Comparison of ENCODE assay signal across 10 cellular contexts in genomic region chr12:67747869-67748760, GRCh38.
A peak's percentile ranks its signal among the peaks of the same experiment; 100 is the strongest.
DNase-seq lines count a peak whose midpoint lies in the region; ATAC-seq and TF ChIP-seq lines count a peak whose summit lies in the region.
"Had no signal": no experiment of that assay in that cellular context is flagged by ENCODE, and none has a peak within 500 bp of the region (broad histone marks: within the 10 kb centered on the region; RNA-seq: fewer than 3 reads in every experiment).

No MANE protein-coding gene starts in this region.

- TF ChIP-seq CTCF in RWPE2 (IDR thresholded peaks at IDR 0.05; ENCODE audit: poor library complexity, severe bottlenecking) (no peak), fibroblast of pulmonary artery (IDR thresholded peaks at IDR 0.05; ENCODE audit: low read length, missing control alignments) (no peak), psoas muscle (IDR thresholded peaks at IDR 0.05) (no peak), esophagus squamous epithelium (IDR thresholded peaks at IDR 0.05) (no peak)

- 36 to 52% (median 44%) methylated on average over 2 of the region's 2 CpGs for WGBS in psoas muscle, 3 donors
- 75 to 78% methylated on average over 2 of the region's 2 CpGs for WGBS in esophagus squamous epithelium, 2 donors

- intact Hi-C loops in psoas muscle (cut with DNase I): no loop called here
- intact Hi-C loops in esophagus squamous epithelium (cut with DNase I): no loop called here

- in situ Hi-C loops in G401 (cut with HindIII; ENCODE audit: low sequenced_read_pairs): no loop called here

- peaks cover 12% of the 10 kb centered on the region for H3K4me1 ChIP-seq in RWPE2 (ENCODE audit: insufficient read depth, poor library complexity, severe bottlenecking)
- peaks cover 31% of the 10 kb centered on the region for H3K4me1 ChIP-seq in psoas muscle
- H3K4me1 ChIP-seq in esophagus squamous epithelium: no peaks in the 10 kb centered on the region

- peak overlapping the region; percentile 56 for H3K27ac ChIP-seq in RWPE2 (ENCODE audit: poor library complexity, severe bottlenecking)
- peak overlapping the region; percentile 76 for H3K27ac ChIP-seq in psoas muscle
- no peak overlapping the region for H3K27ac ChIP-seq in esophagus squamous epithelium

- ATAC-seq in RWPE2 (ENCODE audit: low read depth) (peak; percentile 64), psoas muscle (peak; percentile 79 to 91 (median 86))
- ATAC-seq in stimulated activated naive CD8-positive, alpha-beta T cell treated with anti-CD3 and anti-CD28 coated beads, Interleukin-15, Interleukin-2, amounts not matched to agents 100 U/mL and 50 U/mL, for 24 hours: no peak

- no peak overlapping the region for H3K4me3 ChIP-seq in RWPE2 (ENCODE audit: severe bottlenecking)
- H3K4me3 ChIP-seq in fibroblast of pulmonary artery (replicated peaks; ENCODE audit: low read depth, low read length): no peak overlapping the region
- H3K4me3 ChIP-seq in psoas muscle: no peak overlapping the region
- H3K4me3 ChIP-seq in esophagus squamous epithelium: no peak overlapping the region

- TF ChIP-seq POLR2A in esophagus squamous epithelium (IDR thresholded peaks at IDR 0.05): no peak

- no peaks in the 10 kb centered on the region for H3K9me3 ChIP-seq in RWPE2 (ENCODE audit: severe bottlenecking)
- H3K9me3 ChIP-seq in psoas muscle: no peaks in the 10 kb centered on the region
- no peaks in the 10 kb centered on the region for H3K9me3 ChIP-seq in esophagus squamous epithelium

- no peaks in the 10 kb centered on the region for H3K36me3 ChIP-seq in RWPE2 (ENCODE audit: low read depth)
- H3K36me3 ChIP-seq in psoas muscle (ENCODE audit: insufficient read depth in 1 of 2, low read depth in 1 of 2): no peaks in the 10 kb centered on the region
- no peaks in the 10 kb centered on the region for H3K36me3 ChIP-seq in esophagus squamous epithelium

- H3K27me3 ChIP-seq in RWPE2 (ENCODE audit: insufficient read depth, poor library complexity, severe bottlenecking) (no peaks in the 10 kb centered on the region), psoas muscle (ENCODE audit: insufficient read depth in 3 of 3, low read length in 2 of 3) (no peaks in the 10 kb centered on the region), esophagus squamous epithelium (no peaks in the 10 kb centered on the region)

- DNase-seq in GM03348 (ENCODE audit: low spot score) (peak; percentile 46), RWPE2 (ENCODE audit: low spot score) (no peak), fibroblast of pulmonary artery (ENCODE audit: low read depth) (peak; percentile 51), psoas muscle (peak; percentile 55 to 80), esophagus squamous epithelium (lab: John Stamatoyannopoulos, UW) (no peak), 8988T (no peak), G401 (ENCODE audit: low spot score) (no peak)
- no peak for DNase-seq in stimulated activated naive CD8-positive, alpha-beta T cell treated with anti-CD3 and anti-CD28 coated beads, Interleukin-15, Interleukin-2, amounts not matched to agents 100 U/mL and 50 U/mL, for 24 hours
- DNase-seq: activated CD4-positive, alpha-beta memory T cell treated with anti-CD3 and anti-CD28 coated beads, Interleukin-2, amount 10 ng/mL, durations not matched to agents 7 days and 5 days; stimulated activated CD4-positive, alpha-beta T cell treated with anti-CD3 and anti-CD28 coated beads, Interleukin-15, amount 100 ng/mL, for 24 hours had no signal

Comparison
In these comparisons a context has a peak if more than half of its experiments do, and no peak if none do; other contexts are left out.
1. DNase-seq: peak in GM03348 (single experiment), fibroblast of pulmonary artery (single experiment) and psoas muscle (2 of 2); none in RWPE2 (single experiment), esophagus squamous epithelium (single experiment), stimulated activated naive CD8-positive, alpha-beta T cell treated with anti-CD3 and anti-CD28 coated beads, Interleukin-15, Interleukin-2, amounts not matched to agents 100 U/mL and 50 U/mL, for 24 hours (single experiment), 8988T (single experiment) and G401 (single experiment).
2. H3K27ac ChIP-seq: peak in RWPE2 (single experiment) and psoas muscle (single experiment); none in esophagus squamous epithelium (0 of 4).